In the genomic region with DNA sequence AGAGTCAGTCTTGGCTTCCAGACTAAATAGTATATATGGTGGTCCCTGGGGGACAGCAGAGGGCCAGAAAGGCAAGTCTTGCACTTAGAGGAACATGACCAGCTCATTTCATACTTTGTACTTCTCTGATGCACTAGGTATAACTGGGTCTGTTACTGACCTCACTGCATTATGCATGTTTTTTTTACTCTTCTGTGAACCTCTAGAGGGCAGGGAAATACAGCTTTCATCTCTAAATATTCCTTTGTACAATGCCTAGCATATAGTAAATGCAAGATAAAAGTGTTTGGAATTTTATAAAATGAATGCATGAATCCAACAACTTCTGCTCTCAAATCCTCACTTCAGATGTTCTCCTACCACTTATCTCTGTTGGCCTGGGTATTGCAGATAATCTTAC, we compare ENCODE assay signal across 20 cellular contexts. TPM values are rescaled to one million over a fixed set of nuclear protein-coding genes. Genes with fewer than 3 reads are reported as not detected.
"Had no signal": no experiment of that assay in that cellular context is flagged by ENCODE, and none has a peak within 500 bp of the region (broad histone marks: within the 10 kb centered on the region; RNA-seq: fewer than 3 reads in every experiment).

No MANE protein-coding gene starts in this region.

- DNase-seq: activated CD4-positive, alpha-beta T cell treated with anti-CD3 and anti-CD28 coated beads, Interleukin-2, amount 10 ng/mL, durations not matched to agents 7 days and 5 days; activated CD8-positive, alpha-beta memory T cell treated with anti-CD3 and anti-CD28 coated beads for 24 hours; activated gamma-delta T cell treated with Interleukin-2 at 50 U/mL for 16 hours; amygdala; effector CD8-positive, alpha-beta T cell; glutamatergic neuron; kidney glomerular epithelial cell; lower lobe of right lung; sigmoid colon; spleen; stomach; T-helper 2 cell; testis had no signal

- H3K9me3 ChIP-seq: lower lobe of right lung, prostate gland, sigmoid colon, spleen, stomach, testis had no signal

- H3K27ac ChIP-seq: lower lobe of right lung, prostate gland, sigmoid colon, stomach, testis had no signal

- H3K4me3 ChIP-seq: lower lobe of right lung, prostate gland, sigmoid colon, spleen, stomach, testis had no signal

- FAIRE-seq: endothelial cell of umbilical vein, TTC549 had no signal

- H3K4me1 ChIP-seq: lower lobe of right lung, prostate gland, sigmoid colon, spleen, stomach, testis had no signal

- ATAC-seq: lower lobe of right lung had no signal

- H3K36me3 ChIP-seq: lower lobe of right lung, prostate gland, sigmoid colon, spleen, stomach had no signal

- H3K27me3 ChIP-seq: sigmoid colon, spleen, stomach, testis had no signal

RNA-seq across cellular contexts. Expression of a gene that starts 23.4 kb away (rescaled TPM):
- total RNA-seq: activated CD4-positive, alpha-beta T cell treated with anti-CD3 and anti-CD28 coated beads, Interleukin-2, amount 10 ng/mL, durations not matched to agents 7 days and 5 days; endothelial cell of umbilical vein; lower lobe of right lung; mesothelial cell of epicardium; myocyte; omental fat pad; prostate gland; sigmoid colon had no signal
- polyA plus RNA-seq: endothelial cell of umbilical vein, neural cell had no signal
